24 cellular contexts compared by ENCODE assay signal in the genomic region with DNA sequence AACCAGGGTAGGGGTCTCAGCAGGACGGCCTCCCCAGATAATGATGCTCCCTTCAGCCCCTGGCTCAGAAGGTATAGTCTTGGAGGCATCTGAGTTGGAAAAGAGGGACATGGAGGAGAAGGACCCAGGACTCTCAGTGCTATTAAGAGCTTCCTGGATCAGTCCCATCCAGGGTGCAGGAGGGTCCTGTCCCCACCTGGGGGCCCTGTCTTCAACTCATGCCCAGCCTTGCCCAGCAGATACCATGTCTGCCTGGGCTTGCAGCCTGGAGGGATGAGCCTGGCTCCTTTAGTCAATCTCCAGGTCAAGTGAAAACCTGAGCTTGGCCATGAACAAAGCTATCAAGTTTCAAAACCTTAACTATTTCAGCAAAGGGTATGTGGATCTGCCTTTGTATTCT.
DNase-seq lines count a peak whose midpoint lies in the region; ATAC-seq and TF ChIP-seq lines count a peak whose summit lies in the region.
"Had no signal": no experiment of that assay in that cellular context is flagged by ENCODE, and none has a peak within 500 bp of the region (broad histone marks: within the 10 kb centered on the region; RNA-seq: fewer than 3 reads in every experiment).

No MANE protein-coding gene starts in this region.

- ATAC-seq in natural killer cell: no peak
- ATAC-seq in natural killer cell treated with Interleukin-12 subunit alpha and Interleukin-12 subunit beta and Interleukin-15 and Interleukin-18, amount 100 ng/mL, for 72 hours: no peak
- peak; percentile 76 for ATAC-seq in WTC11
- ATAC-seq in aorta (ENCODE audit: low FRiP score): peak; percentile 19
- ATAC-seq: activated naive CD4-positive, alpha-beta T cell treated with anti-CD3 and anti-CD28 coated beads, Interleukin-2, amount 50 U/mL, for 72 hours; activated T-cell treated with anti-CD3 and anti-CD28 coated beads, Interleukin-2, amount 50 U/mL, for 72 hours; Right ventricle myocardium inferior had no signal

- H3K9me3 ChIP-seq in iPS-18a (ENCODE audit: control insufficient read depth, low read depth, low read length) (no peaks in the 10 kb centered on the region), aorta (ENCODE audit: control insufficient read depth, low read length) (no peaks in the 10 kb centered on the region)
- H3K9me3 ChIP-seq: right lobe of liver had no signal

- H3K27me3 ChIP-seq in iPS-18a (ENCODE audit: control insufficient read depth, insufficient read depth, low read length) (no peaks in the 10 kb centered on the region), aorta (ENCODE audit: control insufficient read depth in 1 of 2, insufficient read depth in 2 of 2, low read length in 1 of 2) (no peaks in the 10 kb centered on the region)
- H3K27me3 ChIP-seq: BLaER1 treated with 17β-estradiol and CSF1 and Interleukin-3, amounts not matched to agents 10 nM and 100 nM; right lobe of liver had no signal

- no peak overlapping the region for H3K4me3 ChIP-seq in iPS-18a (ENCODE audit: low read length)
- no peak overlapping the region for H3K4me3 ChIP-seq in aorta (ENCODE audit: low read length in 2 of 2)
- H3K4me3 ChIP-seq: BLaER1 treated with 17β-estradiol and CSF1 and Interleukin-3, amounts not matched to agents 10 nM and 100 nM; coronary artery; right lobe of liver had no signal

- 92 to 94% methylated on average over 1 of the region's 1 CpG for WGBS in aorta, 2 donors

- POLR2A ChIA-PET in WTC11 (lab: Charles Lee): no interaction called here

- H3K4me1 Mint-ChIP-seq in natural killer cell (peaks cover 59 to 64% of the 10 kb centered on the region in 2 donors), WTC11 (peaks cover 16% of the 10 kb centered on the region)
- H3K4me1 Mint-ChIP-seq in natural killer cell treated with Interleukin-12 subunit alpha and Interleukin-12 subunit beta and Interleukin-15 and Interleukin-18, amount 100 ng/mL, for 72 hours (ENCODE audit: low read depth in 2 of 2): peaks cover 52 to 53% of the 10 kb centered on the region in 2 donors

- CTCF ChIA-PET in WTC11 (lab: Charles Lee): interaction anchor here (0.8 to 1.2 kb wide), 4 partner anchors 9 to 196 kb away, joined by 3 to 4 read pairs (median 3); a partner anchor contains a TSS

- H3K27ac ChIP-seq in iPS-18a (ENCODE audit: low read length) (peak overlapping the region; percentile 16), aorta (ENCODE audit: low read depth in 1 of 2, low read length in 2 of 2) (no peak overlapping the region)
- H3K27ac ChIP-seq: coronary artery, KMS-11, right lobe of liver had no signal

- peaks cover 0 to 4% of the 10 kb centered on the region in 2 donors for H3K9me3 Mint-ChIP-seq in natural killer cell
- H3K9me3 Mint-ChIP-seq in natural killer cell treated with Interleukin-12 subunit alpha and Interleukin-12 subunit beta and Interleukin-15 and Interleukin-18, amount 100 ng/mL, for 72 hours: peaks cover 2% of the 10 kb centered on the region
- H3K9me3 Mint-ChIP-seq in WTC11: no peaks in the 10 kb centered on the region
- H3K9me3 Mint-ChIP-seq: brain had no signal

- H3K36me3 Mint-ChIP-seq in natural killer cell: no peaks in the 10 kb centered on the region
- peaks cover 7% of the 10 kb centered on the region for H3K36me3 Mint-ChIP-seq in natural killer cell treated with Interleukin-12 subunit alpha and Interleukin-12 subunit beta and Interleukin-15 and Interleukin-18, amount 100 ng/mL, for 72 hours
- no peaks in the 10 kb centered on the region for H3K36me3 Mint-ChIP-seq in WTC11
- H3K36me3 Mint-ChIP-seq: brain, naive B cell had no signal

- H3K4me3 Mint-ChIP-seq in natural killer cell: no peak overlapping the region
- no peak overlapping the region for H3K4me3 Mint-ChIP-seq in natural killer cell treated with Interleukin-12 subunit alpha and Interleukin-12 subunit beta and Interleukin-15 and Interleukin-18, amount 100 ng/mL, for 72 hours
- no peak overlapping the region for H3K4me3 Mint-ChIP-seq in WTC11
- H3K4me3 Mint-ChIP-seq: activated T-cell treated with anti-CD3 and anti-CD28 coated beads, Interleukin-2, amount 50 U/mL, for 72 hours; brain; naive B cell had no signal

- intact Hi-C loops in natural killer cell (cut with micrococcal nuclease): loop anchor here (5.0 kb wide), 1 partner anchor 162 kb away; a partner anchor contains a TSS
- intact Hi-C loops in aorta (cut with DNase I): no loop called here

- H3K27ac Mint-ChIP-seq in natural killer cell (peak overlapping the region; percentile 23 to 75), WTC11 (no peak overlapping the region)
- H3K27ac Mint-ChIP-seq in natural killer cell treated with Interleukin-12 subunit alpha and Interleukin-12 subunit beta and Interleukin-15 and Interleukin-18, amount 100 ng/mL, for 72 hours: peak overlapping the region in 1 of 2 donors; percentile 32
- H3K27ac Mint-ChIP-seq: activated naive CD4-positive, alpha-beta T cell treated with anti-CD3 and anti-CD28 coated beads, Interleukin-2, amount 50 U/mL, for 72 hours; activated T-cell treated with anti-CD3 and anti-CD28 coated beads, Interleukin-2, amount 50 U/mL, for 72 hours; brain; naive B cell had no signal

- no peaks in the 10 kb centered on the region for H3K27me3 Mint-ChIP-seq in natural killer cell (ENCODE audit: low read depth in 2 of 2)
- H3K27me3 Mint-ChIP-seq in natural killer cell treated with Interleukin-12 subunit alpha and Interleukin-12 subunit beta and Interleukin-15 and Interleukin-18, amount 100 ng/mL, for 72 hours: no peaks in the 10 kb centered on the region
- H3K27me3 Mint-ChIP-seq in WTC11 (ENCODE audit: low read depth): no peaks in the 10 kb centered on the region
- H3K27me3 Mint-ChIP-seq: brain had no signal

- peaks cover 12% of the 10 kb centered on the region for H3K4me1 ChIP-seq in iPS-18a (ENCODE audit: control insufficient read depth, low read depth, low read length)
- no peaks in the 10 kb centered on the region for H3K4me1 ChIP-seq in aorta (ENCODE audit: control insufficient read depth in 1 of 2, insufficient read depth in 2 of 2, low read length in 2 of 2)
- H3K4me1 ChIP-seq: right lobe of liver had no signal

- DNase-seq in natural killer cell (no peak), WTC11 (ENCODE audit: low spot score) (peak; percentile 24), aorta (no peak), cerebellar cortex (ENCODE audit: low spot score) (no peak), SW480 (ENCODE audit: low spot score) (no peak), NCI-H2081 treated with DMSO at 0.1 percent for 48 hours (lab: John Stamatoyannopoulos, UW) (no peak)
- DNase-seq in natural killer cell treated with Interleukin-12 subunit alpha and Interleukin-12 subunit beta and Interleukin-15 and Interleukin-18, amount 100 ng/mL, for 72 hours (ENCODE audit: low spot score): no peak
- DNase-seq: activated T-cell treated with anti-CD3 and anti-CD28 coated beads, Interleukin-2, amount 50 U/mL, for 72 hours; HCEC 1CT; naive B cell; NCI-H1694 treated with DMSO at 0.1 percent for 48 hours; NCI-H2227 treated with DMSO at 0.1 percent for 48 hours; NCI-H82; posterior cingulate gyrus; right lobe of liver; stimulated activated CD8-positive, alpha-beta memory T cell treated with anti-CD3 and anti-CD28 coated beads, Interleukin-4, amount 100 ng/mL, for 48 hours; substantia nigra had no signal

- H3K36me3 ChIP-seq in iPS-18a (ENCODE audit: control insufficient read depth, low read depth, low read length): no peaks in the 10 kb centered on the region
- no peaks in the 10 kb centered on the region for H3K36me3 ChIP-seq in aorta (ENCODE audit: control insufficient read depth in 1 of 2, insufficient read depth in 2 of 2, low read length in 1 of 2)
- H3K36me3 ChIP-seq: BLaER1 treated with 17β-estradiol and CSF1 and Interleukin-3, amounts not matched to agents 10 nM and 100 nM; right lobe of liver had no signal

- H3K9ac ChIP-seq in iPS-18a (ENCODE audit: low read length): no peak overlapping the region
- H3K9ac ChIP-seq: BLaER1 treated with 17β-estradiol and CSF1 and Interleukin-3, amounts not matched to agents 10 nM and 100 nM; KMS-11 had no signal

- TF ChIP-seq CTCF in natural killer cell (IDR thresholded peaks at IDR 0.05) (no peak), WTC11 (IDR thresholded peaks at IDR 0.05) (no peak)

TF ChIP-seq in WTC11, 78 proteins besides CTCF, POLR2A, EP300 and RAD21:
- TF ChIP-seq NFE2L1 (CRISPR knock-in tag; IDR thresholded peaks at IDR 0.05): no peak
- TF ChIP-seq CREM (CRISPR knock-in tag; IDR thresholded peaks at IDR 0.05): no peak
TF ChIP-seq in WTC11: peak in this region for 0.

Comparison
In these comparisons a context has a peak if more than half of its experiments do, and no peak if none do; other contexts are left out.
1. ATAC-seq: peak in WTC11 (single experiment) and aorta (single experiment); none in natural killer cell (0 of 3) and natural killer cell treated with Interleukin-12 subunit alpha and Interleukin-12 subunit beta and Interleukin-15 and Interleukin-18, amount 100 ng/mL, for 72 hours (0 of 2).